Comparison of ENCODE assay signal across 13 cellular contexts in genomic region chr11:102530558-102530957, GRCh38. TPM values are rescaled to one million over a fixed set of nuclear protein-coding genes. Genes with fewer than 3 reads are reported as not detected.
DNase-seq lines count a peak whose midpoint lies in the region; ATAC-seq and TF ChIP-seq lines count a peak whose summit lies in the region.
"Had no signal": no experiment of that assay in that cellular context is flagged by ENCODE, and none has a peak within 500 bp of the region (broad histone marks: within the 10 kb centered on the region; RNA-seq: fewer than 3 reads in every experiment).

A gene with protein sequence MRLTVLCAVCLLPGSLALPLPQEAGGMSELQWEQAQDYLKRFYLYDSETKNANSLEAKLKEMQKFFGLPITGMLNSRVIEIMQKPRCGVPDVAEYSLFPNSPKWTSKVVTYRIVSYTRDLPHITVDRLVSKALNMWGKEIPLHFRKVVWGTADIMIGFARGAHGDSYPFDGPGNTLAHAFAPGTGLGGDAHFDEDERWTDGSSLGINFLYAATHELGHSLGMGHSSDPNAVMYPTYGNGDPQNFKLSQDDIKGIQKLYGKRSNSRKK (minus strand): TSS chr11:102530747. CDS start chr11:102530700, 47 bp downstream.

- no peak for TF ChIP-seq EP300 in gastroesophageal sphincter (IDR thresholded peaks at IDR 0.05)

- peak; percentile 11 for DNase-seq in activated CD4-positive, alpha-beta T cell treated with anti-CD3 and anti-CD28 coated beads for 36 hours
- no peak for DNase-seq in activated CD4-positive, alpha-beta T cell treated with anti-CD3 and anti-CD28 coated beads, Interleukin-2, amount 50 U/mL, for 1 hour
- DNase-seq in NOMO-1 treated with DMSO at 0.1 percent for 48 hours (lab: John Stamatoyannopoulos, UW; ENCODE audit: unreplicated experiment) (peak; percentile 63), fibroblast of the aortic adventitia (ENCODE audit: low read depth) (peak; percentile 60), ureter (ENCODE audit: low spot score) (no peak), ascending aorta (ENCODE audit: low spot score in 2 of 2) (no peak)
- DNase-seq: activated naive CD4-positive, alpha-beta T cell; Peyer's patch had no signal

- H3K36me3 Mint-ChIP-seq in activated CD4-positive, alpha-beta T cell treated with anti-CD3 and anti-CD28 coated beads for 36 hours (ENCODE audit: low read depth): no peaks in the 10 kb centered on the region
- H3K36me3 Mint-ChIP-seq: stimulated activated effector memory CD8-positive, alpha-beta T cell treated with anti-CD3 and anti-CD28 coated beads, Interleukin-12 subunit alpha, Interleukin-12 subunit beta, amount 100 ng/mL, for 72 hours had no signal

- H3K4me1 Mint-ChIP-seq in activated CD4-positive, alpha-beta T cell treated with anti-CD3 and anti-CD28 coated beads for 36 hours: no peaks in the 10 kb centered on the region
- H3K4me1 Mint-ChIP-seq: stimulated activated effector memory CD8-positive, alpha-beta T cell treated with anti-CD3 and anti-CD28 coated beads, Interleukin-12 subunit alpha, Interleukin-12 subunit beta, amount 100 ng/mL, for 72 hours had no signal

- H3K9me3 ChIP-seq in ascending aorta (no peaks in the 10 kb centered on the region), gastroesophageal sphincter (no peaks in the 10 kb centered on the region)
- H3K9me3 ChIP-seq: BLaER1, Peyer's patch had no signal

- peak; percentile 42 for ATAC-seq in activated CD4-positive, alpha-beta T cell treated with anti-CD3 and anti-CD28 coated beads for 36 hours
- ATAC-seq in GM21360 (IDR thresholded peaks at IDR 0.05; ENCODE audit: unreplicated experiment) (no peak), gastroesophageal sphincter (no peak)
- ATAC-seq: stimulated activated effector memory CD8-positive, alpha-beta T cell treated with anti-CD3 and anti-CD28 coated beads, Interleukin-12 subunit alpha, Interleukin-12 subunit beta, amount 100 ng/mL, for 72 hours had no signal

- H3K27ac ChIP-seq in ascending aorta (no peak within 1 kb of the TSS), gastroesophageal sphincter (no peak within 1 kb of the TSS)
- H3K27ac ChIP-seq: BLaER1, Peyer's patch had no signal

- H3K27me3 ChIP-seq in ascending aorta (no peaks in the 10 kb centered on the region), gastroesophageal sphincter (no peaks in the 10 kb centered on the region)
- H3K27me3 ChIP-seq: BLaER1, Peyer's patch had no signal

- H3K27ac Mint-ChIP-seq in activated CD4-positive, alpha-beta T cell treated with anti-CD3 and anti-CD28 coated beads for 36 hours: no peak within 1 kb of the TSS
- H3K27ac Mint-ChIP-seq: stimulated activated effector memory CD8-positive, alpha-beta T cell treated with anti-CD3 and anti-CD28 coated beads, Interleukin-12 subunit alpha, Interleukin-12 subunit beta, amount 100 ng/mL, for 72 hours had no signal

- no peak within 1 kb of the TSS for H3K4me3 Mint-ChIP-seq in activated CD4-positive, alpha-beta T cell treated with anti-CD3 and anti-CD28 coated beads for 36 hours
- H3K4me3 Mint-ChIP-seq: stimulated activated effector memory CD8-positive, alpha-beta T cell treated with anti-CD3 and anti-CD28 coated beads, Interleukin-12 subunit alpha, Interleukin-12 subunit beta, amount 100 ng/mL, for 72 hours had no signal

- no peaks in the 10 kb centered on the region for H3K36me3 ChIP-seq in ascending aorta
- no peaks in the 10 kb centered on the region for H3K36me3 ChIP-seq in gastroesophageal sphincter
- H3K36me3 ChIP-seq: BLaER1, Peyer's patch had no signal

- 58 to 63% methylated on average over 6 to 8 of the region's 8 CpGs for WGBS in gastroesophageal sphincter (ENCODE audit: low coverage in 1 of 2), 2 donors

- TF ChIP-seq CTCF in fibroblast of the aortic adventitia (IDR thresholded peaks at IDR 0.05; ENCODE audit: insufficient read depth, low read length) (no peak), ascending aorta (IDR thresholded peaks at IDR 0.05) (no peak), gastroesophageal sphincter (IDR thresholded peaks at IDR 0.05) (no peak)

- POLR2A ChIA-PET in activated CD4-positive, alpha-beta T cell treated with anti-CD3 and anti-CD28 coated beads for 36 hours (lab: Charles Lee): no interaction called here

- TF ChIP-seq POLR2A in gastroesophageal sphincter (IDR thresholded peaks at IDR 0.05): no peak

- intact Hi-C loops in activated CD4-positive, alpha-beta T cell treated with anti-CD3 and anti-CD28 coated beads for 36 hours (cut with DNase I, micrococcal nuclease): no loop called here
- intact Hi-C loops in ascending aorta (cut with DNase I): no loop called here

- CTCF ChIA-PET in activated CD4-positive, alpha-beta T cell treated with anti-CD3 and anti-CD28 coated beads for 36 hours (lab: Charles Lee): interaction anchor here (0.6 kb wide), 1 partner anchor 136 kb away, joined by 3 read pairs; no protein-coding TSS in a partner anchor

- peaks cover 6% of the 10 kb centered on the region for H3K27me3 Mint-ChIP-seq in activated CD4-positive, alpha-beta T cell treated with anti-CD3 and anti-CD28 coated beads for 36 hours

- H3K4me3 ChIP-seq in fibroblast of the aortic adventitia (ENCODE audit: low read depth, low read length) (no peak within 1 kb of the TSS), ascending aorta (no peak within 1 kb of the TSS), gastroesophageal sphincter (no peak within 1 kb of the TSS)
- H3K4me3 ChIP-seq: BLaER1, Peyer's patch had no signal

- H3K9me3 Mint-ChIP-seq in activated CD4-positive, alpha-beta T cell treated with anti-CD3 and anti-CD28 coated beads for 36 hours (ENCODE audit: low read depth): no peaks in the 10 kb centered on the region
- H3K9me3 Mint-ChIP-seq: stimulated activated effector memory CD8-positive, alpha-beta T cell treated with anti-CD3 and anti-CD28 coated beads, Interleukin-12 subunit alpha, Interleukin-12 subunit beta, amount 100 ng/mL, for 72 hours had no signal

- H3K4me1 ChIP-seq in ascending aorta (no peaks in the 10 kb centered on the region), gastroesophageal sphincter (no peaks in the 10 kb centered on the region)
- H3K4me1 ChIP-seq: Peyer's patch had no signal

RNA-seq across cellular contexts. Expression of the gene that starts here (rescaled TPM):
- not detected for total RNA-seq in activated CD4-positive, alpha-beta T cell treated with anti-CD3 and anti-CD28 coated beads for 36 hours
- total RNA-seq in fibroblast of the aortic adventitia (ENCODE audit: low replicate concordance): not detected in 2 replicates
- 226 TPM for total RNA-seq in ureter
- total RNA-seq in ascending aorta: not detected
- total RNA-seq in gastroesophageal sphincter: 10 to 100 TPM in 1 of 4 donors, not detected in 3; 36.7 TPM
- total RNA-seq: myocyte had no signal

Comparison
In these comparisons a context has a peak if more than half of its experiments do, and no peak if none do; other contexts are left out.
1. Peak in DNase-seq and ATAC-seq in activated CD4-positive, alpha-beta T cell treated with anti-CD3 and anti-CD28 coated beads for 36 hours; RNA of the gene not detected or under 1 TPM.
2. Peak in DNase-seq in fibroblast of the aortic adventitia; RNA of the gene not detected or under 1 TPM.